9 cellular contexts compared by ENCODE assay signal in the genomic region with DNA sequence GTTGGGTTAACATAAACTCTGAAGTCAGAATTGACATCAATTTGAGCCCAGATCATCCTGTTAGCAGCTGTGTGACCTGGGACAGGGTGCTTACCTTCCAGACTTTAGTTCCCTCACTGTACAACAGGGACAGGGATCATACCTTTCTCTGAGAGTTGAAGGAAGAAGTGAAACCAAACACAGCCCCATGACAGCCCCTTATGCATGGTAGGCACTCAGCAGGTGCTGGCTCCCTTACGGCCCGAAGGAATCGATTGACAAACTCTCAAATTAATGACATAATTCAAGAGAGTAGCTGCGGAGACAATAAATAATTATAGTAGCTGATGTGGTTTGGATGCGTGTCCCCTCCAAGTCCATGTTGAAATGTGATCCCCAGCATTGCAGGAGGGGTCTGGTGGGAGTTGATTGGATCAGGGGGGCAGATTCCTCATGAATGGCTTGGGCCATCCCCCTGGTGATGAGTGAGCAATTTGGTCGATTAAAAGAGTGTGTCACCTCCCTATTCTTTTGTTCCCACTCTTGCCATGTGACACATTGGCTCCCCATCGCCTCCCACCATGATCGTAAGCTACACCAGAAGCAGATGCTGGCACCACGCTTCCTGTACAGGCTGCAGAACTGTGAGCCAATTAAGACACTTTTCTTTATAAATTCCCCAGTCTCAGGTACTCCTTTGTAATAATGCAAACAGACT.
DNase-seq lines count a peak whose midpoint lies in the region; ATAC-seq and TF ChIP-seq lines count a peak whose summit lies in the region.
"Had no signal": no experiment of that assay in that cellular context is flagged by ENCODE, and none has a peak within 500 bp of the region (broad histone marks: within the 10 kb centered on the region; RNA-seq: fewer than 3 reads in every experiment).

No MANE protein-coding gene starts in this region.

- H3K4me3 ChIP-seq in CD8-positive, alpha-beta T cell (ENCODE audit: low read depth, low read length): no peak overlapping the region
- H3K4me3 ChIP-seq in MG63: no peak overlapping the region

- CTCF ChIA-PET in CD8-positive, alpha-beta T cell (lab: Charles Lee): interaction anchor here (1.2 kb wide), 1 partner anchor 34 kb away, joined by 4 read pairs; no protein-coding TSS in a partner anchor

- H3K4me3 Mint-ChIP-seq in CD8-positive, alpha-beta T cell: peak overlapping the region; percentile 49
- H3K4me3 Mint-ChIP-seq in effector memory CD8-positive, alpha-beta T cell: peak overlapping the region; percentile 34 to 38

- no peaks in the 10 kb centered on the region for H3K9me3 ChIP-seq in CD8-positive, alpha-beta T cell (ENCODE audit: low read length)
- H3K9me3 ChIP-seq in MG63: no peaks in the 10 kb centered on the region

- peaks cover 63% of the 10 kb centered on the region for H3K4me1 ChIP-seq in CD8-positive, alpha-beta T cell (ENCODE audit: insufficient read depth, low read length)

- H3K27me3 ChIP-seq in CD8-positive, alpha-beta T cell (ENCODE audit: insufficient read depth, low read length): no peaks in the 10 kb centered on the region
- no peaks in the 10 kb centered on the region for H3K27me3 ChIP-seq in MG63

- H3K36me3 ChIP-seq in CD8-positive, alpha-beta T cell (ENCODE audit: insufficient read depth, low read length): no peaks in the 10 kb centered on the region
- H3K36me3 ChIP-seq in MG63: no peaks in the 10 kb centered on the region; the same call in none of the 2 replicates

- H3K36me3 Mint-ChIP-seq in CD8-positive, alpha-beta T cell: peaks cover 15% of the 10 kb centered on the region
- peaks cover 16% of the 10 kb centered on the region for H3K36me3 Mint-ChIP-seq in effector memory CD8-positive, alpha-beta T cell (ENCODE audit: insufficient read depth)

- H3K9me3 Mint-ChIP-seq in CD8-positive, alpha-beta T cell: no peaks in the 10 kb centered on the region
- H3K9me3 Mint-ChIP-seq in effector memory CD8-positive, alpha-beta T cell: no peaks in the 10 kb centered on the region

- H3K27ac ChIP-seq in CD8-positive, alpha-beta T cell (ENCODE audit: low read depth, low read length): no peak overlapping the region

- no peak for TF ChIP-seq CTCF in CD8-positive, alpha-beta T cell (IDR thresholded peaks at IDR 0.05)

- DNase-seq in CD8-positive, alpha-beta T cell: peak in 1 of 7 experiments; percentile 27
- DNase-seq in NCI-H2171 (lab: John Stamatoyannopoulos, UW) (peak; percentile 44), AG08395 (ENCODE audit: low spot score) (no peak), sciatic nerve (ENCODE audit: low spot score) (no peak), MG63 (no peak), occipital lobe (lab: John Stamatoyannopoulos, UW) (no peak)
- no peak for DNase-seq in effector memory CD8-positive, alpha-beta T cell

- H3K27ac Mint-ChIP-seq in CD8-positive, alpha-beta T cell: peak overlapping the region; percentile 76
- H3K27ac Mint-ChIP-seq in effector memory CD8-positive, alpha-beta T cell: peak overlapping the region; percentile 70 to 79

- POLR2A ChIA-PET in CD8-positive, alpha-beta T cell (lab: Charles Lee): interaction anchor here (0.9 to 1.5 kb wide), 3 partner anchors 11 to 73 kb away, joined by 3 to 4 read pairs (median 4); partner anchors contain the start of gene ODC1

- intact Hi-C loops in CD8-positive, alpha-beta T cell (cut with DNase I, micrococcal nuclease): no loop called here
- intact Hi-C loops in sciatic nerve (cut with DNase I): no loop called here

- peaks cover 82% of the 10 kb centered on the region for H3K4me1 Mint-ChIP-seq in CD8-positive, alpha-beta T cell (ENCODE audit: low read depth)
- H3K4me1 Mint-ChIP-seq in effector memory CD8-positive, alpha-beta T cell (ENCODE audit: low read depth in 2 of 2): peaks cover 59 to 63% of the 10 kb centered on the region in 2 donors

- no peaks in the 10 kb centered on the region for H3K27me3 Mint-ChIP-seq in CD8-positive, alpha-beta T cell (ENCODE audit: low read depth)
- H3K27me3 Mint-ChIP-seq in effector memory CD8-positive, alpha-beta T cell: no peaks in the 10 kb centered on the region

- peak; percentile 39 for ATAC-seq in CD8-positive, alpha-beta T cell
- ATAC-seq in GM21737 (IDR thresholded peaks at IDR 0.05; ENCODE audit: unreplicated experiment) (peak; percentile 46), sciatic nerve (no peak)
- no peak for ATAC-seq in effector memory CD8-positive, alpha-beta T cell (replicated peaks)
- ATAC-seq: left lobe of liver had no signal

Comparison
In these comparisons a context has a peak if more than half of its experiments do, and no peak if none do; other contexts are left out.
1. ATAC-seq: peak in CD8-positive, alpha-beta T cell (single experiment) and GM21737 (single experiment); none in effector memory CD8-positive, alpha-beta T cell (single experiment) and sciatic nerve (single experiment).